10 cellular contexts compared by ENCODE assay signal in genomic region chr22:39592104-39593060, GRCh38. TPM values are rescaled to one million over a fixed set of nuclear protein-coding genes. Genes with fewer than 3 reads are reported as not detected.
DNase-seq lines count a peak whose midpoint lies in the region; ATAC-seq, FAIRE-seq and TF ChIP-seq lines count a peak whose summit lies in the region.
"Had no signal": no experiment of that assay in that cellular context is flagged by ENCODE, and none has a peak within 500 bp of the region (broad histone marks: within the 10 kb centered on the region; RNA-seq: fewer than 3 reads in every experiment).

No MANE protein-coding gene starts in this region.

- peaks cover 23% of the 10 kb centered on the region for H3K4me1 ChIP-seq in PC-9 (replicated peaks; ENCODE audit: insufficient read depth)

- no peak for ATAC-seq in GM21367 (IDR thresholded peaks at IDR 0.05; ENCODE audit: unreplicated experiment)
- no peak for ATAC-seq in GM18498 (IDR thresholded peaks at IDR 0.05; ENCODE audit: unreplicated experiment)

- H3K9me3 ChIP-seq in PC-9 (ENCODE audit: insufficient read depth, low read depth): no peaks in the 10 kb centered on the region
- H3K9me3 ChIP-seq: esophagus muscularis mucosa had no signal

- H2AFZ ChIP-seq in PC-9: peak overlapping the region; percentile 64

- H3K4me2 ChIP-seq in PC-9: peak overlapping the region; percentile 74

- DNase-seq in G401 (ENCODE audit: low spot score) (peak; percentile 50), PC-9 (peak; percentile 89 to 94), fibroblast of gingiva (ENCODE audit: low read depth) (peak; percentile 58), retina (peak; percentile 71), GM19239 (ENCODE audit: insufficient read length, low spot score) (no peak), iPS-NIHi11 (ENCODE audit: low spot score) (no peak)
- DNase-seq: NCI-H510A had no signal

- intact Hi-C loops in PC-9 (cut with micrococcal nuclease; ENCODE audit: unreplicated experiment): loop anchor here (2.0 to 5.0 kb wide), 2 partner anchors 18 to 70 kb away; no protein-coding TSS in a partner anchor

- POLR2A ChIA-PET in PC-9 (lab: Charles Lee; ENCODE audit: unreplicated experiment): interaction anchor here (0.5 to 0.7 kb wide), 4 partner anchors 10 to 41 kb away, joined by 3 to 18 read pairs (median 4); no protein-coding TSS in a partner anchor

- no peaks in the 10 kb centered on the region for H3K9me2 ChIP-seq in PC-9 (ENCODE audit: insufficient read depth)

- H3K4me3 ChIP-seq in PC-9: peak overlapping the region; percentile 24; the same call in 1 of the 2 replicates
- H3K4me3 ChIP-seq: esophagus muscularis mucosa had no signal

- no peak for FAIRE-seq in GM19239 (lab: Jason Lieb, UNC)

- no peaks in the 10 kb centered on the region; the same call in 1 of the 2 replicates for H4K20me1 ChIP-seq in PC-9 (ENCODE audit: insufficient read depth)

- in situ Hi-C loops in G401 (cut with HindIII; ENCODE audit: low sequenced_read_pairs): no loop called here

- no peaks in the 10 kb centered on the region for H3K79me2 ChIP-seq in PC-9 (ENCODE audit: low read depth)

- CTCF ChIA-PET in PC-9 (lab: Charles Lee): interaction anchor here (0.6 to 0.7 kb wide), 3 partner anchors 43 to 432 kb away, joined by 3 to 4 read pairs (median 3); no protein-coding TSS in a partner anchor

- peaks cover 30% of the 10 kb centered on the region; the same call in 1 of the 2 replicates for H3F3A ChIP-seq in PC-9 (ENCODE audit: insufficient read depth, low read depth)

- no peaks in the 10 kb centered on the region for H3K36me3 ChIP-seq in PC-9 (ENCODE audit: low read depth)
- H3K36me3 ChIP-seq: esophagus muscularis mucosa had no signal

- no peaks in the 10 kb centered on the region for H3K27me3 ChIP-seq in PC-9 (ENCODE audit: insufficient read depth, low read depth)

- no peak for TF ChIP-seq CTCF in PC-9 (conservative IDR thresholded peaks at IDR 0.05)

- peak overlapping the region; percentile 60 for H3K27ac ChIP-seq in PC-9
- H3K27ac ChIP-seq: esophagus muscularis mucosa had no signal

- BruUV-seq in PC-9 (replicated peaks; lab: Mats Ljungman, UMichigan): no TSS peak

RNA-seq across cellular contexts. Expression of gene CACNA1I, which starts 21.8 kb away (rescaled TPM):
- 0.10 TPM in 1 of 2 replicates, not detected in the other for total RNA-seq in G401 (2014; rRNA removed; shearing (Covaris generic))
- 2.5 and 2.8 TPM in 2 replicates for total RNA-seq in PC-9 (2021)

RNA-seq across cellular contexts. Expression of gene RPS19BP1, which starts 59.8 kb away (rescaled TPM):
- 195 and 293 TPM in 2 replicates for total RNA-seq in G401 (2014; rRNA removed; shearing (Covaris generic))
- 60.7 and 94.3 TPM in 2 replicates for total RNA-seq in PC-9 (2021)

Comparison
In these comparisons a context has a peak if more than half of its experiments do, and no peak if none do; other contexts are left out.
1. DNase-seq: peak in G401 (single experiment), PC-9 (2 of 2), fibroblast of gingiva (single experiment) and retina (single experiment); none in GM19239 (single experiment) and iPS-NIHi11 (single experiment).